8 cellular contexts compared by ENCODE assay signal in the genomic region with DNA sequence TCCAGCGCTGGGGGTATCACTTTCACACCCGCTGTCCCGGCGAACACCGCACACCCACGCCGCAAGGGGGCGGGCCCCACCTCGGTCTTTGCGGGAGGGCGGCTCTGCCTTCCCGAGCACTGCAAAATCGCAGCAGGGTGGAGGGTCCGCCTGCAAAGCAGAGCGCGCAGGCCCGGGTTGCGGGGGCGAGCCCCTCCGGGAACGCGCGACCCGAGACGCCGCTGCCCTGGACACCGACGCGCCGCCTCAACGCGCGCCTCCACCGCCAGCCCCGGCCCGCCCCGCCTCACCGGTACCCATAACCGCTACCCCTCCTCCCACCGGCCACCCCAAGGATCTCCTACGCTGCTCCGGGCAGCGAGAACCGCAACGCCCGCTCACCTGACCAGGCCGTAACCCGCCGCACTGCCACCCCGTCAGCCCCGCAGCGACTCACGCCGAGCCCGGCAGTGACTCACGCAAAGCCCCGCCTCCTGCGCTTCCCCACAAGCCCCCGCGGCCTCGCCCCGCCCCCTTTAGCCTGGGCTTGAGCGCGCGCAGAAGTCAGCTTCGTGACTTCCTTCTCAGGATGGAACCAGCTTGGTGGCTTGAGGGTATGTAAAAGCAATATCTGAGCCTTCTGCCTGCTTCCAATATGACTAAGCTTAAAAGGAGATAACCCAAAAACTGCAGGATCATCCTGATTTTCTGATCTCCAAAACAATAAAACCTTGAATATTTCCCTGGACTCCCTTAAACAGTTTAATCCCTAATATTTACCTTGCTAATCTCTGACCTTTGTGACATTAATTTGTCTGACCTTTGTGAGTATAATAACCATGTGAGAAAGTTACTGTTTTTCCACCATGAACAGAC.
DNase-seq lines count a peak whose midpoint lies in the region; ATAC-seq and TF ChIP-seq lines count a peak whose summit lies in the region.

A gene with protein sequence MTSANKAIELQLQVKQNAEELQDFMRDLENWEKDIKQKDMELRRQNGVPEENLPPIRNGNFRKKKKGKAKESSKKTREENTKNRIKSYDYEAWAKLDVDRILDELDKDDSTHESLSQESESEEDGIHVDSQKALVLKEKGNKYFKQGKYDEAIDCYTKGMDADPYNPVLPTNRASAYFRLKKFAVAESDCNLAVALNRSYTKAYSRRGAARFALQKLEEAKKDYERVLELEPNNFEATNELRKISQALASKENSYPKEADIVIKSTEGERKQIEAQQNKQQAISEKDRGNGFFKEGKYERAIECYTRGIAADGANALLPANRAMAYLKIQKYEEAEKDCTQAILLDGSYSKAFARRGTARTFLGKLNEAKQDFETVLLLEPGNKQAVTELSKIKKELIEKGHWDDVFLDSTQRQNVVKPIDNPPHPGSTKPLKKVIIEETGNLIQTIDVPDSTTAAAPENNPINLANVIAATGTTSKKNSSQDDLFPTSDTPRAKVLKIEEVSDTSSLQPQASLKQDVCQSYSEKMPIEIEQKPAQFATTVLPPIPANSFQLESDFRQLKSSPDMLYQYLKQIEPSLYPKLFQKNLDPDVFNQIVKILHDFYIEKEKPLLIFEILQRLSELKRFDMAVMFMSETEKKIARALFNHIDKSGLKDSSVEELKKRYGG (minus strand): TSS at position 460 of the 855 bp plus-strand sequence. CDS start 3,190 bp downstream, outside the sequence.

- peak; percentile 85 for ATAC-seq in GM19023 (IDR thresholded peaks at IDR 0.05; ENCODE audit: unreplicated experiment)
- peak; percentile 83 for ATAC-seq in HG03280 (IDR thresholded peaks at IDR 0.05; ENCODE audit: unreplicated experiment)
- ATAC-seq in activated CD4-positive, CD25-positive, alpha-beta regulatory T cell treated with anti-CD3 and anti-CD28 coated beads, Interleukin-2, amount 50 U/mL, for 24 hours: peak; percentile 94

- peak within 1 kb of the TSS; percentile 83 for H3K4me3 ChIP-seq in AG09309 (ENCODE audit: control insufficient read depth, low read depth, low read length)

- peak; percentile 66 for TF ChIP-seq CTCF in AG09309 (IDR thresholded peaks at IDR 0.05; ENCODE audit: control insufficient read depth, insufficient read depth, low read depth, low read length, missing control alignments)

- DNase-seq in AG09309 (ENCODE audit: low read depth) (peak; percentile 56), NCI-H446 treated with DMSO at 0.1 percent for 48 hours (lab: John Stamatoyannopoulos, UW) (peak; percentile 77), cerebellar nuclear complex (lab: John Stamatoyannopoulos, UW) (peak; percentile 20 to 67), islet precursor cell (peak; percentile 99)
- peak; percentile 97 to 99 (median 97) for DNase-seq in stimulated activated CD4-positive, alpha-beta T cell treated with anti-CD3 and anti-CD28 coated beads, Interleukin-12 subunit alpha, Interleukin-12 subunit beta, amount 100 ng/mL, for 48 hours (ENCODE audit: low read depth in 2 of 3, low spot score in 1 of 3)

Comparison
In these comparisons a context has a peak if more than half of its experiments do, and no peak if none do; other contexts are left out.
1. Peak in every context shown above with its lines: DNase-seq, ATAC-seq and H3K4me3 ChIP-seq.
2. DNase-seq: peak in every context shown above with its lines; median percentile 99 in islet precursor cell; 97 in stimulated activated CD4-positive, alpha-beta T cell treated with anti-CD3 and anti-CD28 coated beads, Interleukin-12 subunit alpha, Interleukin-12 subunit beta, amount 100 ng/mL, for 48 hours; 77 in NCI-H446 treated with DMSO at 0.1 percent for 48 hours; 56 in AG09309; 44 in cerebellar nuclear complex.